ENCODE assay signal across 26 cellular contexts in the genomic region with DNA sequence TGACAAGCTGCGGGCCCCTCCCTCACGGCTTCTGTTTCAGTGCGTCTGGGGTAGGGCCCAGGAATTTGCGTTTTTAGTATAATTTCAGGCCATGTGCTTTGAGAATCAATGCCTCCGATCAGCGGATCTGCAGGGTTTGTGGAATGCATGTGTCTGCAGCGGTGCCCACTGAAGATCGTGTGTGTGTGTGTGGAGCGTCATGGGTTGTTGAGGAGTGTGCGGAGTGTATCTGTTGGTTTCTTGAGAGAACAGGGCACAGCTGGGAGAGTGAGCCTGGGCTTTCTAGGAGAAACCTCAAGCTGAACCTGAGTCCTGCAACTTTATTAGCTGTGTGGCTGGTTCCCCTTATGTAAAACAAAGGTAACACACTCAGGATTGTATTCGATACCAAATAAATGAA. TPM values are rescaled to one million over a fixed set of nuclear protein-coding genes. Genes with fewer than 3 reads are reported as not detected.
DNase-seq lines count a peak whose midpoint lies in the region; ATAC-seq and TF ChIP-seq lines count a peak whose summit lies in the region.
"Had no signal": no experiment of that assay in that cellular context is flagged by ENCODE, and none has a peak within 500 bp of the region (broad histone marks: within the 10 kb centered on the region; RNA-seq: fewer than 3 reads in every experiment).

No MANE protein-coding gene starts in this region.

- TF ChIP-seq CTCF in Calu3 (IDR thresholded peaks at IDR 0.05; ENCODE audit: unreplicated experiment) (no peak), endothelial cell (IDR thresholded peaks at IDR 0.05; ENCODE audit: unreplicated experiment) (no peak), nephron (IDR thresholded peaks at IDR 0.05; ENCODE audit: unreplicated experiment in 3 of 3) (no peak)

- no peak for DNase-seq in Calu3
- DNase-seq in T-helper 17 cell = no peak
- DNase-seq in endothelial cell (ENCODE audit: low spot score) = no peak
- no peak for DNase-seq in activated T-cell treated with anti-CD3 and anti-CD28 coated beads for 4 hours
- DNase-seq in activated effector memory CD4-positive, alpha-beta T cell treated with Interleukin-2 at 50 U/mL for 16 hours = no peak
- no peak for DNase-seq in globus pallidus (ENCODE audit: low spot score)
- DNase-seq: 8988T; ACHN; BE2C; CD8-positive, alpha-beta memory T cell; DMS79 treated with DMSO at 0.1 percent for 48 hours; GOT3; IMR-90; MM.1S; NCI-H2029; NCI-H446; NCI-H526; NCI-H82; NK-92 treated with Interleukin-12 subunit alpha and Interleukin-12 subunit beta, amount 100 ng/mL, for 24 hours; PC-9; SJCRH30 had no signal

- H3K4me1 Mint-ChIP-seq in Calu3 (ENCODE audit: low read depth, unreplicated experiment) (peaks cover 47% of the 10 kb centered on the region), T-helper 17 cell (peaks cover 9% of the 10 kb centered on the region), endothelial cell (ENCODE audit: unreplicated experiment) (peaks cover 55% of the 10 kb centered on the region), nephron (peaks cover 59% of the 10 kb centered on the region)
- H3K4me1 Mint-ChIP-seq: CD14-positive monocyte; CD8-positive, alpha-beta memory T cell had no signal

- no TSS peak for BruUV-seq in Calu3 (replicated peaks; lab: Mats Ljungman, UMichigan)

- CTCF ChIA-PET in Calu3 (lab: Charles Lee) = no interaction called here

- H3K4me3 Mint-ChIP-seq in Calu3 (ENCODE audit: low read depth, unreplicated experiment) = no peak overlapping the region
- no peak overlapping the region for H3K4me3 Mint-ChIP-seq in T-helper 17 cell
- H3K4me3 Mint-ChIP-seq in endothelial cell (ENCODE audit: unreplicated experiment) = no peak overlapping the region
- no peak overlapping the region for H3K4me3 Mint-ChIP-seq in nephron
- H3K4me3 Mint-ChIP-seq: CD8-positive, alpha-beta memory T cell had no signal

- H3K27ac Mint-ChIP-seq in Calu3 (ENCODE audit: unreplicated experiment) = peak overlapping the region; percentile 31
- H3K27ac Mint-ChIP-seq in T-helper 17 cell = peak overlapping the region; percentile 2
- H3K27ac Mint-ChIP-seq in endothelial cell (ENCODE audit: unreplicated experiment) = peak overlapping the region; percentile 84
- H3K27ac Mint-ChIP-seq in nephron = peak overlapping the region; percentile 14 to 40 (median 30)
- H3K27ac Mint-ChIP-seq: CD8-positive, alpha-beta memory T cell had no signal

- ATAC-seq in T-helper 17 cell = no peak
- no peak for ATAC-seq in GM18858 (IDR thresholded peaks at IDR 0.05; ENCODE audit: unreplicated experiment)
- ATAC-seq: HCT116, Right ventricle myocardium inferior had no signal

- intact Hi-C loops in Calu3 (cut with micrococcal nuclease; ENCODE audit: unreplicated experiment) = no loop called here

- H3K9me3 Mint-ChIP-seq in Calu3 (ENCODE audit: low read depth, unreplicated experiment) = no peaks in the 10 kb centered on the region
- no peaks in the 10 kb centered on the region for H3K9me3 Mint-ChIP-seq in endothelial cell (ENCODE audit: unreplicated experiment)
- no peaks in the 10 kb centered on the region for H3K9me3 Mint-ChIP-seq in nephron

- H3K27me3 Mint-ChIP-seq in Calu3 (ENCODE audit: unreplicated experiment) (no peaks in the 10 kb centered on the region), T-helper 17 cell (peaks cover 6% of the 10 kb centered on the region), endothelial cell (ENCODE audit: unreplicated experiment) (peaks cover 2% of the 10 kb centered on the region), nephron (ENCODE audit: low read depth) (no peaks in the 10 kb centered on the region)

- H3K36me3 Mint-ChIP-seq in Calu3 (ENCODE audit: insufficient read depth, unreplicated experiment) (no peaks in the 10 kb centered on the region), T-helper 17 cell (ENCODE audit: low read depth) (no peaks in the 10 kb centered on the region), endothelial cell (ENCODE audit: low read depth, unreplicated experiment) (no peaks in the 10 kb centered on the region), nephron (ENCODE audit: low read depth) (no peaks in the 10 kb centered on the region)
- H3K36me3 Mint-ChIP-seq: CD14-positive monocyte; CD8-positive, alpha-beta memory T cell had no signal

- no peaks in the 10 kb centered on the region for H3K9me3 ChIP-seq in T-helper 17 cell (ENCODE audit: control insufficient read depth, low read length, poor library complexity, severe bottlenecking)
- H3K9me3 ChIP-seq: BE2C, SJCRH30 had no signal

RNA-seq across cellular contexts. Expression of a gene that starts 29.0 kb away (rescaled TPM):
- 22.5 and 23.7 TPM in 2 replicates for total RNA-seq in Calu3 (2022)
- total RNA-seq in T-helper 17 cell = under 1 TPM in 1 of 2 donors, not detected in 1; 0.20 TPM
- total RNA-seq in endothelial cell (ENCODE audit: unreplicated experiment) = 11.5 TPM
- total RNA-seq: CD8-positive, alpha-beta memory T cell; PC-9 had no signal

Comparison
In these comparisons a context has a peak if more than half of its experiments do, and no peak if none do; other contexts are left out.
1. H3K27ac Mint-ChIP-seq: peak in every context shown above with its lines; median percentile 84 in endothelial cell; 31 in Calu3; 30 in nephron; 2 in T-helper 17 cell.
2. RNA of a gene that starts 29.0 kb away (total RNA-seq): 22.5 to 23.7 TPM in Calu3 and 11.5 TPM in endothelial cell (single experiment); 0.20 TPM in T-helper 17 cell; every median in the first group is over 10 times any median in the second.